In the genomic region with DNA sequence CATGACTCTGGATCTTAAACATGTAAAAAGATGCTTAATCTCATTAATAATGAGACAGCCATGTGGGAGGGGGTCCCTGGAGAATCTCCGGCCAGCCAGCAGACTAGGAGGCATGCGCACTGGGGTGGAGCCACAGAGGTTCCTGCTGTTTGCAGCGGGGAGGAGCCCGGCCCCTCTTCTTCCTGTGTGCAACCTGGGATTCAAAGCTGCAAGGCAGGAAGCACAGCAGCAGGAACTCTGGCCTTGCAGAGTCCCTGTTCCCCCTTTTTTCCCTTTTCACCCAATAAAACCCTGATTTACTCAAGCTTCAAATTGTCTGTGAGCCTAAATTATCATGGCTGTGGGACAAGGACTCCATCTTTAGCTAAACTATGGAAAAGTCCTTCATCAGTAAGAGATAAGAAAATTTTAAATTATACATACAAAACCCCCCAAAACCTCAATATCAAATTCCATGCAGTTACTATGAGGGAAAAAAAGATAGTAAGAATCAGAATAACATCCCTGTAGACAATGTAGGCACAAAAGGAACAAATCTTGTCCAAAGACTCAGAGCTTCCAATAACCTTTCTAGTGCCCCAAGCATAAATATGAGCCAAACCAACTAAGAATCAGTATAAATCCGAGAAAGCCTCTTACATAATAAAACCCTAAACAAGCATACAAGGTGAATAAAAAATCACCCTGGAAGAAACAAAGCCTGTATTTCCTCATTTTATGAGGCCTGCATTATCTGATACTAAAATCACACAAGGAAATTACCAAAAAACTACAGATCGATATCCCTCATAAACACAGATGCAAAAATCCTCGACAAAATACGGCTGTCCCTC, we compare ENCODE assay signal across 9 cellular contexts. TPM values are rescaled to one million over a fixed set of nuclear protein-coding genes. Genes with fewer than 3 reads are reported as not detected.
A peak's percentile ranks its signal among the peaks of the same experiment; 100 is the strongest.
DNase-seq lines count a peak whose midpoint lies in the region; ATAC-seq, FAIRE-seq and TF ChIP-seq lines count a peak whose summit lies in the region.
"Had no signal": no experiment of that assay in that cellular context is flagged by ENCODE, and none has a peak within 500 bp of the region (broad histone marks: within the 10 kb centered on the region; RNA-seq: fewer than 3 reads in every experiment).

No MANE protein-coding gene starts in this region.

- ATAC-seq in HG02981 (IDR thresholded peaks at IDR 0.05; ENCODE audit: unreplicated experiment): peak; percentile 76

- no peak overlapping the region for H3K56ac ChIP-seq in H1 (replicated peaks; ENCODE audit: insufficient read length, low read depth, low read length)

- H4K5ac ChIP-seq in H1 (ENCODE audit: insufficient read length, low read depth, low read length): no peak overlapping the region

- no peak overlapping the region for H4K8ac ChIP-seq in H1 (ENCODE audit: extremely low read depth, insufficient read depth, low read length)

- TF ChIP-seq EP300 in H1 (IDR thresholded peaks at IDR 0.05; ENCODE audit: borderline replicate concordance in 1 of 2, low read depth in 2 of 2, low read length in 2 of 2): no peak

- H3K4me1 Mint-ChIP-seq in mesothelial cell of epicardium (peaks cover 35% of the 10 kb centered on the region), type B pancreatic cell (ENCODE audit: unreplicated experiment) (peaks cover 31% of the 10 kb centered on the region)

- H3K4me3 ChIP-seq in SJCRH30 (no peak overlapping the region), H1 (ENCODE audit: extremely low read depth in 1 of 4, insufficient read depth in 2 of 4, low read depth in 3 of 4, low read length in 4 of 4) (peak overlapping the region in 1 of 4 experiments; percentile 39; a peak in 1 of 8 replicates)

- no peak overlapping the region for H2BK120ac ChIP-seq in H1 (replicated peaks; ENCODE audit: low read depth, low read length)

- no peak overlapping the region; the same call in 1 of the 2 replicates for H3K27ac ChIP-seq in SJCRH30
- H3K27ac ChIP-seq in H1 (ENCODE audit: low read depth, low read length): no peak overlapping the region
- H3K27ac ChIP-seq: 22Rv1 had no signal

- no peaks in the 10 kb centered on the region for H3K23me2 ChIP-seq in H1 (ENCODE audit: low read depth, low read length)

- peak overlapping the region; percentile 80 for H3K27ac Mint-ChIP-seq in mesothelial cell of epicardium
- peak overlapping the region; percentile 77 for H3K27ac Mint-ChIP-seq in type B pancreatic cell

- no peak overlapping the region for H2BK15ac ChIP-seq in H1 (ENCODE audit: low read length)

- peak overlapping the region; percentile 27 to 44; a peak in 3 of 4 replicates for H3K4me2 ChIP-seq in H1 (ENCODE audit: insufficient read depth in 1 of 2, low read depth in 2 of 2, low read length in 2 of 2)

- no peak overlapping the region for H3K18ac ChIP-seq in H1 (ENCODE audit: extremely low read depth, low read length)

- H4K91ac ChIP-seq in H1 (replicated peaks; ENCODE audit: insufficient read length, low read length): no peak overlapping the region

- H3K36me3 ChIP-seq in SJCRH30 (no peaks in the 10 kb centered on the region), H1 (ENCODE audit: control insufficient read depth in 2 of 4, insufficient read depth in 4 of 4, low read length in 3 of 4) (no peaks in the 10 kb centered on the region)

- no peaks in the 10 kb centered on the region for H3K9me3 Mint-ChIP-seq in mesothelial cell of epicardium
- peaks cover 6% of the 10 kb centered on the region for H3K9me3 Mint-ChIP-seq in type B pancreatic cell

- TF ChIP-seq POLR2A in H1 (IDR thresholded peaks at IDR 0.05; ENCODE audit: control extremely low read depth in 1 of 2, low read depth in 2 of 2, low read length in 2 of 2): peak in 1 of 2 experiments; percentile 57; a peak in 1 of 3 replicates

- H3K9ac ChIP-seq in H1 (replicated peaks in 1 of 4; ENCODE audit: extremely low read depth in 1 of 4, low read depth in 3 of 4, low read length in 3 of 4): no peak overlapping the region

- H2BK20ac ChIP-seq in H1 (ENCODE audit: low read length): no peak overlapping the region

- H2BK12ac ChIP-seq in H1 (ENCODE audit: low read depth, low read length): no peak overlapping the region

- 47% methylated on average over 8 of the region's 8 CpGs; no CpG with 5 or more reads in 1 of the 2 experiments for WGBS in H1 (ENCODE audit: extremely low coverage in 1 of 2, insufficient coverage in 1 of 2, insufficient read length in 1 of 2, insufficient replicate concordance in 2 of 2, low coverage in 1 of 2, low lambda C conversion rate in 2 of 2, missing lambda C conversion rate in 1 of 2), 2 experiments

- H3K4ac ChIP-seq in H1 (replicated peaks; ENCODE audit: insufficient read length, low read depth, low read length): no peak overlapping the region

- peak; percentile 32 for FAIRE-seq in H1 (lab: Jason Lieb, UNC)

- H3K27me3 Mint-ChIP-seq in mesothelial cell of epicardium (ENCODE audit: low read depth): no peaks in the 10 kb centered on the region
- no peaks in the 10 kb centered on the region for H3K27me3 Mint-ChIP-seq in type B pancreatic cell

- H3K4me3 Mint-ChIP-seq in mesothelial cell of epicardium (peak overlapping the region; percentile 50), type B pancreatic cell (peak overlapping the region; percentile 61)

- no peak overlapping the region for H2BK5ac ChIP-seq in H1 (ENCODE audit: low read depth, low read length)

- H3K36me3 Mint-ChIP-seq in mesothelial cell of epicardium (peaks cover 3% of the 10 kb centered on the region), type B pancreatic cell (peaks cover 7% of the 10 kb centered on the region)

- H2AFZ ChIP-seq in H1 (ENCODE audit: low read length): no peak overlapping the region

- CTCF ChIA-PET in H1 (lab: Charles Lee; ENCODE audit: partially characterized antibody): interaction anchor here (0.5 to 6.5 kb wide), 9 partner anchors 10 to 660 kb away, joined by 3 to 33 read pairs (median 3); partner anchors contain the start of gene ADAT1

- peaks cover 3 to 92% of the 10 kb centered on the region in 2 experiments; a peak in 3 of 4 replicates for H3K79me2 ChIP-seq in H1 (ENCODE audit: control insufficient read depth in 1 of 2, insufficient read depth in 2 of 2, low read length in 2 of 2)

- peaks cover 4% of the 10 kb centered on the region for H3K79me1 ChIP-seq in H1 (ENCODE audit: low read depth, low read length)

- TF ChIP-seq CTCF in H1 (IDR thresholded peaks at IDR 0.05; ENCODE audit: control extremely low read depth in 1 of 3, insufficient read depth in 1 of 3, low read depth in 1 of 3, low read length in 3 of 3) (no peak), mesothelial cell of epicardium (IDR thresholded peaks at IDR 0.05; ENCODE audit: unreplicated experiment) (no peak), type B pancreatic cell (conservative IDR thresholded peaks at IDR 0.05) (no peak)

- TF ChIP-seq RAD21 in H1 (IDR thresholded peaks at IDR 0.05 in 1 of 2, conservative IDR thresholded peaks at IDR 0.05 in 1 of 2; ENCODE audit: low read depth in 2 of 2, low read length in 2 of 2): no peak

- DNase-seq in DMS153 (lab: John Stamatoyannopoulos, UW) (peak; percentile 47), DMS153 treated with DMSO at 0.1 percent for 48 hours (lab: John Stamatoyannopoulos, UW; ENCODE audit: unreplicated experiment) (no peak), SJCRH30 (peak; percentile 64 to 65), H1 (ENCODE audit: low read depth in 1 of 2, low spot score in 2 of 2) (peak; percentile 53 to 88), mesothelial cell of epicardium (ENCODE audit: low spot score in 2 of 2, unreplicated experiment in 2 of 2) (peak; percentile 61 to 75), type B pancreatic cell (ENCODE audit: extremely low spot score, unreplicated experiment) (peak; percentile 75)
- DNase-seq in stimulated activated naive CD4-positive, alpha-beta T cell treated with Interleukin-2 at 50 U/mL for 16 hours (lab: John Stamatoyannopoulos, UW): no peak

- peaks cover 5 to 6% of the 10 kb centered on the region in 2 experiments for H4K20me1 ChIP-seq in H1 (replicated peaks in 1 of 2; ENCODE audit: control insufficient read depth in 1 of 2, insufficient read depth in 2 of 2, low read length in 2 of 2)

- H3K27me3 ChIP-seq in SJCRH30 (no peaks in the 10 kb centered on the region), H1 (replicated peaks in 1 of 4; ENCODE audit: control insufficient read depth in 3 of 4, extremely low read depth in 1 of 4, insufficient read depth in 3 of 4, low read length in 3 of 4) (no peaks in the 10 kb centered on the region)

- H3K4me1 ChIP-seq in SJCRH30: 0 out of 2 replicates have a peak, but pooled peaks cover 5% of the 10 kb centered on the region
- H3K4me1 ChIP-seq in H1 (replicated peaks in 1 of 4; ENCODE audit: control insufficient read depth in 3 of 4, insufficient read depth in 4 of 4, low read length in 3 of 4): peaks cover 0 to 8% (median 2%) of the 10 kb centered on the region in 4 experiments; a peak in 3 of 7 replicates

- POLR2A ChIA-PET in H1 (lab: Charles Lee; ENCODE audit: partially characterized antibody): interaction anchor here (0.7 to 3.9 kb wide), 2 partner anchors 13 to 74 kb away, joined by 3 to 34 read pairs; partner anchors contain the start of genes CFDP1 and CHST6

- H3K14ac ChIP-seq in H1 (ENCODE audit: insufficient read length): no peak overlapping the region

- H2AK5ac ChIP-seq in H1 (ENCODE audit: low read depth, low read length): no peak overlapping the region

- no peak overlapping the region for H3K23ac ChIP-seq in H1 (ENCODE audit: insufficient read length)

- no peaks in the 10 kb centered on the region for H3K9me3 ChIP-seq in SJCRH30 (replicated peaks)
- H3K9me3 ChIP-seq in H1 (ENCODE audit: insufficient read depth in 2 of 2, low read depth in 1 of 2, low read length in 1 of 2): no peaks in the 10 kb centered on the region

RNA-seq across cellular contexts. Expression of gene CFDP1, which starts 12.1 kb away (rescaled TPM):
- total RNA-seq in SJCRH30 (2014; rRNA removed; shearing (Covaris generic)): 42.0 and 50.3 TPM in 2 replicates
- 76.9 and 77.3 TPM in 2 replicates for total RNA-seq in H1 (2021; fragmentation: NEBNext Ultra II Directional; extraction: Animal tissue kit (Norgen Biotek cat#: 25700))
- polyA plus RNA-seq in H1 (2011; rRNA removed): 22.5 and 25.5 TPM in 2 replicates
- polyA plus RNA-seq in H1 (2011; cell fraction: cytosol; rRNA removed): 75.0 TPM
- polyA plus RNA-seq in H1 (2011; cell fraction: nucleus; rRNA removed): 10.9 TPM
- polyA plus RNA-seq in H1 (2012, experiment 1 of 2): 79.8 to 101 TPM (median 87.5 TPM) in 4 replicates
- 16.6 TPM for polyA plus RNA-seq in H1 (2012, experiment 2 of 2)
- polyA plus RNA-seq in H1 (2013, experiment 1 of 2): 108 TPM
- 114 TPM for polyA plus RNA-seq in H1 (2013, experiment 2 of 2)
- 15.2 and 27.2 TPM in 2 replicates for polyA minus RNA-seq in H1 (2011; rRNA and poly(A)+ RNA removed)
- polyA minus RNA-seq in H1 (2011; cell fraction: cytosol; rRNA and poly(A)+ RNA removed): 17.5 TPM
- 39.8 TPM for polyA minus RNA-seq in H1 (2011; cell fraction: nucleus; rRNA and poly(A)+ RNA removed)
- total RNA-seq in mesothelial cell of epicardium (86.7 to 89.1 TPM (median 87.0 TPM) in 3 replicates), type B pancreatic cell (ENCODE audit: low replicate concordance) (62.5 and 84.9 TPM in 2 replicates)

RNA-seq across cellular contexts. Expression of gene TMEM170A, which starts 43.3 kb away (rescaled TPM):
- total RNA-seq in SJCRH30 (2014; rRNA removed; shearing (Covaris generic)): 21.6 and 22.0 TPM in 2 replicates
- total RNA-seq in H1 (2021; fragmentation: NEBNext Ultra II Directional; extraction: Animal tissue kit (Norgen Biotek cat#: 25700)): 52.8 and 56.6 TPM in 2 replicates
- polyA plus RNA-seq in H1 (2011; rRNA removed): 21.1 and 22.9 TPM in 2 replicates
- polyA plus RNA-seq in H1 (2011; cell fraction: cytosol; rRNA removed): 25.1 TPM
- 12.3 TPM for polyA plus RNA-seq in H1 (2011; cell fraction: nucleus; rRNA removed)
- polyA plus RNA-seq in H1 (2012, experiment 1 of 2): 18.4 to 30.7 TPM (median 23.8 TPM) in 4 replicates
- polyA plus RNA-seq in H1 (2012, experiment 2 of 2): 9.8 TPM
- polyA plus RNA-seq in H1 (2013, experiment 1 of 2): 31.1 TPM
- 37.3 TPM for polyA plus RNA-seq in H1 (2013, experiment 2 of 2)
- polyA minus RNA-seq in H1 (2011; rRNA and poly(A)+ RNA removed): 45.5 and 49.2 TPM in 2 replicates
- 22.3 TPM for polyA minus RNA-seq in H1 (2011; cell fraction: cytosol; rRNA and poly(A)+ RNA removed)
- 27.2 TPM for polyA minus RNA-seq in H1 (2011; cell fraction: nucleus; rRNA and poly(A)+ RNA removed)
- total RNA-seq in mesothelial cell of epicardium (37.1 to 40.2 TPM (median 38.4 TPM) in 3 replicates), type B pancreatic cell (ENCODE audit: low replicate concordance) (37.9 and 46.4 TPM in 2 replicates)

Comparison
In these comparisons a context has a peak if more than half of its experiments do, and no peak if none do; other contexts are left out.
1. DNase-seq: peak in DMS153 (single experiment), SJCRH30 (2 of 2), H1 (2 of 2), mesothelial cell of epicardium (2 of 2) and type B pancreatic cell (single experiment); none in DMS153 treated with DMSO at 0.1 percent for 48 hours (single experiment) and stimulated activated naive CD4-positive, alpha-beta T cell treated with Interleukin-2 at 50 U/mL for 16 hours (single experiment).